13 cellular contexts compared by ENCODE assay signal in the genomic region with DNA sequence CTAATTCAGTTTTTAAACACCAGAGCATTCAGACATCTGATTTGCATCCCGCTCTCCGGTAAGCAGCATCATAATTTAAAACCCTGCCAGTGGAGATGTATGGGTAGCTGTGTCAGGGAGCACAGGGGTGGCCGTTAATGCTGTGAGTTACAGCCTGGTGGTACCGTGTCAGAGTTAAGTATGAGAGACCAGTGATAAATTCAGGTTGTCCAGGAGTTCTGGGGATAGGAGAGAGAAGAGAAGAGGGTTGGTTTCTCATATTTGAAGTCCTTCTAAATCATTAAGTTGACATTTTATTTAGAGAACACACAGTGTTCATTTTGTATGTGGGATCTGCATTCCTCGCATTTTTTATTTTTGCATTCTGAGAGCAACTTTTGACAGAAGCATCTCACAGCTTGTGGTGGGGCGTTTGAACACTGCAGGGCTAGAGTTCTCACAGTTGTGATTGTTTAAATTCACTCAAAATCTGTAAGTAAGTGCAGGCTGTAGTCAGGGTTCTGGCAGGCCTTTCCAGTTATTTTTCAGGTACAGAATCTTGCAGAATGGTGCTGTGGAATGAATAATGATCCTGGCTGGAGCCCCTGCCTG.
DNase-seq lines count a peak whose midpoint lies in the region; ATAC-seq and TF ChIP-seq lines count a peak whose summit lies in the region.
"Had no signal": no experiment of that assay in that cellular context is flagged by ENCODE, and none has a peak within 500 bp of the region (broad histone marks: within the 10 kb centered on the region; RNA-seq: fewer than 3 reads in every experiment).

No MANE protein-coding gene starts in this region.

- H3K27ac Mint-ChIP-seq in mesothelial cell of epicardium, result peak overlapping the region; percentile 95
- H3K27ac Mint-ChIP-seq: activated naive CD4-positive, alpha-beta T cell treated with anti-CD3 and anti-CD28 coated beads, Interleukin-2, amount 50 U/mL, for 24 hours; CD4-positive, alpha-beta T cell had no signal

- H3K4me3 Mint-ChIP-seq in mesothelial cell of epicardium, result no peak overlapping the region
- H3K4me3 Mint-ChIP-seq: activated naive CD4-positive, alpha-beta T cell treated with anti-CD3 and anti-CD28 coated beads, Interleukin-2, amount 50 U/mL, for 24 hours; CD4-positive, alpha-beta T cell had no signal

- H3K4me3 ChIP-seq in coronary artery (no peak overlapping the region), aorta (ENCODE audit: low read length in 2 of 2) (no peak overlapping the region)
- H3K4me3 ChIP-seq: right atrium auricular region had no signal

- ATAC-seq in aorta (ENCODE audit: low FRiP score), result no peak
- no peak for ATAC-seq in HG03159 (IDR thresholded peaks at IDR 0.05; ENCODE audit: unreplicated experiment)
- no peak for ATAC-seq in GM21619 (IDR thresholded peaks at IDR 0.05; ENCODE audit: unreplicated experiment)

- WGBS in aorta, 2 donors, result 17 to 24% methylated on average over 6 of the region's 6 CpGs

- H3K4me1 ChIP-seq in aorta (ENCODE audit: control insufficient read depth in 1 of 2, insufficient read depth in 2 of 2, low read length in 2 of 2), result peaks cover 0 to 4% of the 10 kb centered on the region in 2 donors

- peaks cover 3% of the 10 kb centered on the region in 2 donors for H3K36me3 ChIP-seq in aorta (ENCODE audit: control insufficient read depth in 1 of 2, insufficient read depth in 2 of 2, low read length in 1 of 2)

- H3K9me3 ChIP-seq in aorta (ENCODE audit: control insufficient read depth, low read length), result no peaks in the 10 kb centered on the region
- H3K9me3 ChIP-seq: right atrium auricular region had no signal

- H3K27ac ChIP-seq in coronary artery (peak overlapping the region; percentile 74 to 88), aorta (ENCODE audit: low read depth in 1 of 2, low read length in 2 of 2) (peak overlapping the region; percentile 55 to 92)
- H3K27ac ChIP-seq: right atrium auricular region had no signal

- H3K4me1 Mint-ChIP-seq in mesothelial cell of epicardium, result peaks cover 73% of the 10 kb centered on the region
- H3K4me1 Mint-ChIP-seq: activated naive CD4-positive, alpha-beta T cell treated with anti-CD3 and anti-CD28 coated beads, Interleukin-2, amount 50 U/mL, for 24 hours had no signal

- peaks cover 30% of the 10 kb centered on the region for H3K36me3 Mint-ChIP-seq in mesothelial cell of epicardium
- H3K36me3 Mint-ChIP-seq: activated naive CD4-positive, alpha-beta T cell treated with anti-CD3 and anti-CD28 coated beads, Interleukin-2, amount 50 U/mL, for 24 hours had no signal

- TF ChIP-seq CTCF in coronary artery (IDR thresholded peaks at IDR 0.05) (no peak), mesothelial cell of epicardium (IDR thresholded peaks at IDR 0.05; ENCODE audit: unreplicated experiment) (no peak)

- intact Hi-C loops in aorta (cut with DNase I), result loop anchor here (5.0 to 10.0 kb wide), 3 partner anchors 151 to 229 kb away; a partner anchor contains a TSS

- H3K27me3 Mint-ChIP-seq in mesothelial cell of epicardium (ENCODE audit: low read depth), result no peaks in the 10 kb centered on the region

- no peaks in the 10 kb centered on the region for H3K9me3 Mint-ChIP-seq in mesothelial cell of epicardium
- H3K9me3 Mint-ChIP-seq: activated naive CD4-positive, alpha-beta T cell treated with anti-CD3 and anti-CD28 coated beads, Interleukin-2, amount 50 U/mL, for 24 hours; CD4-positive, alpha-beta T cell had no signal

- DNase-seq in NCI-H526 treated with DMSO at 0.1 percent for 48 hours (lab: John Stamatoyannopoulos, UW) (peak; percentile 89), coronary artery (ENCODE audit: low spot score) (no peak), mesothelial cell of epicardium (ENCODE audit: low spot score in 2 of 2, unreplicated experiment in 2 of 2) (no peak), aorta (no peak), HuH-7 (ENCODE audit: low spot score) (no peak)
- DNase-seq: CD4-positive, alpha-beta T cell; cortex of kidney; NCI-H2171 treated with DMSO at 0.1 percent for 48 hours; stimulated activated CD4-positive, alpha-beta T cell treated with anti-CD3 and anti-CD28 coated beads, Interleukin-4, amount 100 ng/mL, for 24 hours had no signal

- no peaks in the 10 kb centered on the region for H3K27me3 ChIP-seq in aorta (ENCODE audit: control insufficient read depth in 1 of 2, insufficient read depth in 2 of 2, low read length in 1 of 2)
- H3K27me3 ChIP-seq: right atrium auricular region had no signal
